Comparison of ENCODE assay signal across 9 cellular contexts in the genomic region with DNA sequence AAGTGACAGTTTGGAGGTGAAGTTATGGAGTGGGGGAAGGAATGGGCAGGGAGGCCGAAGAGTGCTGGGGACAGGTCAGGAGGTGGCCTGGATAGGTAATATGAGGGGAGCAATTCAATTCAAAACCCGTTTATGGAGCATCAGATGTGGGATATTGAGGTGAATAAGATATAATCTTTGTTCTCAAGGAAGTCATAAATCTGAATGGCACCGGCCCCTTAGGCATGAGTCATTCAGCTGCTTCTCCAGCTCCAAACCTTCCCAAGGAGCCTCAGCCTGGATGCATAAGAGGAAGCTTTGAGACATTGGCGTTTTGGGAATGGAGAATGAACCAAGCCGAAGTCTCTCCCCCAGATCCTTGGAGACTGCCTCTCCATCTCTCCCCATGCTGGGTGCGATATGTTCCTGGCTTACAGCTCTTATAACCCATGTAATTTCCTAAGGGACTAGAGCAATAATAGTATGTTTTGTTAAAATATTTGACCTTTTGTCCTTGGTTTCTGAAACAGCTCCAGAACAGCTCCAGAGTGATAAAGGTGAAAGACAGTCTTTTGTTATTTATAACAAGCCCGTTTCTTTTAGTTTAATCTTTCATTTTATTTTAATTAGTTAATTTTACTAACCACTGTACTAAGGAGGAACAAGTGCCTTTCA. TPM values are rescaled to one million over a fixed set of nuclear protein-coding genes. Genes with fewer than 3 reads are reported as not detected.
DNase-seq lines count a peak whose midpoint lies in the region; ATAC-seq, FAIRE-seq and TF ChIP-seq lines count a peak whose summit lies in the region.
"Had no signal": no experiment of that assay in that cellular context is flagged by ENCODE, and none has a peak within 500 bp of the region (broad histone marks: within the 10 kb centered on the region; RNA-seq: fewer than 3 reads in every experiment).

No MANE protein-coding gene starts in this region.

- H3K27ac ChIP-seq in GM12878 (ENCODE audit: control insufficient read depth, insufficient read depth) (no peak overlapping the region), mesendoderm (ENCODE audit: low read depth, low read length) (no peak overlapping the region), Peyer's patch (peak overlapping the region in 2 of 4 donors; percentile 23 to 28)

- peaks cover 10% of the 10 kb centered on the region for H3K36me3 Mint-ChIP-seq in HFFc6 (ENCODE audit: low read depth)
- peaks cover 3% of the 10 kb centered on the region for H3K36me3 Mint-ChIP-seq in activated T-cell treated with anti-CD3 and anti-CD28 coated beads, Interleukin-2, amount 50 U/mL, for 4 hours (ENCODE audit: insufficient read depth)

- H3K9ac ChIP-seq in GM12878 (ENCODE audit: control insufficient read depth, insufficient read depth, low read length) (no peak overlapping the region), mesendoderm (ENCODE audit: low read length) (no peak overlapping the region)

- H4K8ac ChIP-seq in mesendoderm (ENCODE audit: low read depth, low read length) = no peak overlapping the region

- H4K5ac ChIP-seq in mesendoderm (ENCODE audit: low read length) = no peak overlapping the region

- RAD21 ChIA-PET in GM12878 (lab: Charles Lee; ENCODE audit: unreplicated experiment) = interaction anchor here (1.3 kb wide), 2 partner anchors 43 to 83 kb away, joined by 3 to 7 read pairs; partner anchors contain the start of gene PSMC3IP

- FAIRE-seq in GM12878 (lab: Jason Lieb, UNC) = no peak

- peak overlapping the region; percentile 25 for H3K4me3 Mint-ChIP-seq in HFFc6
- H3K4me3 Mint-ChIP-seq in activated T-cell treated with anti-CD3 and anti-CD28 coated beads, Interleukin-2, amount 50 U/mL, for 4 hours = no peak overlapping the region

- no peak overlapping the region for H2AK5ac ChIP-seq in mesendoderm (ENCODE audit: low read length)

- H3K56ac ChIP-seq in mesendoderm (ENCODE audit: low read length) = peak overlapping the region; percentile 28

- CTCF ChIA-PET in GM12878 (lab: Yijun Ruan, JAX) = interaction anchor here (1.2 to 4.2 kb wide), 6 partner anchors 12 to 82 kb away, joined by 4 to 27 read pairs (median 6); partner anchors contain the start of gene PSMC3IP

- no peak overlapping the region for H2BK5ac ChIP-seq in mesendoderm (ENCODE audit: low read length)

- H3K4ac ChIP-seq in mesendoderm (ENCODE audit: low read depth, low read length) = no peak overlapping the region

- H3K79me2 ChIP-seq in GM12878 (ENCODE audit: control insufficient read depth, insufficient read depth, low read length) = peaks cover 3% of the 10 kb centered on the region; the same call in 1 of the 2 replicates
- H3K79me2 ChIP-seq in mesendoderm (ENCODE audit: control insufficient read depth, insufficient read depth, low read length) = no peaks in the 10 kb centered on the region

- peaks cover 26% of the 10 kb centered on the region for H3K4me1 ChIP-seq in GM12878 (ENCODE audit: control insufficient read depth, insufficient read depth, low read length)
- H3K4me1 ChIP-seq in mesendoderm (ENCODE audit: control insufficient read depth, low read depth, low read length) = peaks cover 5% of the 10 kb centered on the region
- H3K4me1 ChIP-seq in Peyer's patch = peaks cover 0 to 27% (median 4%) of the 10 kb centered on the region in 4 donors

- DNase-seq in ACHN = peak; percentile 76
- peak; percentile 74 for DNase-seq in HFFc6
- no peak for DNase-seq in GM12878 (ENCODE audit: low read depth, low spot score)
- peak; percentile 21 for DNase-seq in mesendoderm
- DNase-seq in activated T-cell treated with anti-CD3 and anti-CD28 coated beads, Interleukin-2, amount 50 U/mL, for 4 hours = no peak
- DNase-seq in Peyer's patch = no peak

- no peak overlapping the region for H2BK15ac ChIP-seq in mesendoderm (replicated peaks; ENCODE audit: low read depth)

- TF ChIP-seq POLR2A in GM12878 (IDR thresholded peaks at IDR 0.05; ENCODE audit: low read depth, low read length) = no peak
- no peak for TF ChIP-seq POLR2A in Peyer's patch (IDR thresholded peaks at IDR 0.05)

- BruUV-seq in GM12878 (replicated peaks; lab: Mats Ljungman, UMichigan) = no TSS peak

- no peak for TF ChIP-seq RAD21 in GM12878 (IDR thresholded peaks at IDR 0.05; ENCODE audit: insufficient read depth, low read depth, low read length)

- H3K9me3 ChIP-seq in GM12878 (replicated peaks; ENCODE audit: control insufficient read depth, insufficient read depth, low read length) = no peaks in the 10 kb centered on the region
- no peaks in the 10 kb centered on the region for H3K9me3 ChIP-seq in Peyer's patch
- H3K9me3 ChIP-seq: right atrium auricular region had no signal

- no peaks in the 10 kb centered on the region for H3K27me3 Mint-ChIP-seq in HFFc6 (ENCODE audit: insufficient read depth)
- H3K27me3 Mint-ChIP-seq in activated T-cell treated with anti-CD3 and anti-CD28 coated beads, Interleukin-2, amount 50 U/mL, for 4 hours (ENCODE audit: low read depth) = peaks cover 2% of the 10 kb centered on the region

- H3K36me3 ChIP-seq in GM12878 (ENCODE audit: control insufficient read depth in 2 of 2, insufficient read depth in 2 of 2, low read length in 1 of 2) (no peaks in the 10 kb centered on the region; a peak in 1 of 4 replicates), mesendoderm (ENCODE audit: control insufficient read depth, insufficient read depth, low read length) (no peaks in the 10 kb centered on the region), Peyer's patch (no peaks in the 10 kb centered on the region)

- in situ Hi-C loops in ACHN (cut with HindIII; ENCODE audit: low pct_ligation_motif_present, low pct_unique_long_range_greater_than_20kb, low sequenced_read_pairs) (no loop called here), GM12878 (cut with MboI) (no loop called here)

- peaks cover 3% of the 10 kb centered on the region for H3K79me1 ChIP-seq in mesendoderm (ENCODE audit: low read length)

- H3K18ac ChIP-seq in mesendoderm (ENCODE audit: low read length) = no peak overlapping the region

- intact Hi-C loops in GM12878 (cut with micrococcal nuclease; ENCODE audit: unreplicated experiment) = no loop called here

- peaks cover 46% of the 10 kb centered on the region for H3K4me1 Mint-ChIP-seq in HFFc6 (ENCODE audit: low read depth)
- peaks cover 22% of the 10 kb centered on the region for H3K4me1 Mint-ChIP-seq in activated T-cell treated with anti-CD3 and anti-CD28 coated beads, Interleukin-2, amount 50 U/mL, for 4 hours (ENCODE audit: low read depth)

- no peak for TF ChIP-seq CTCF in HFFc6 (IDR thresholded peaks at IDR 0.05)
- TF ChIP-seq CTCF in GM12878 (IDR thresholded peaks at IDR 0.05 in 2 of 3, conservative IDR thresholded peaks at IDR 0.05 in 1 of 3; ENCODE audit: control insufficient read depth in 2 of 3, extremely low read depth in 1 of 3, insufficient read depth in 1 of 3, low read depth in 3 of 3, low read length in 3 of 3) = no peak
- no peak for TF ChIP-seq CTCF in Peyer's patch (IDR thresholded peaks at IDR 0.05)

- peak overlapping the region; percentile 38 for H3K27ac Mint-ChIP-seq in HFFc6

- ATAC-seq in GM12878 (no peak), HG03039 (IDR thresholded peaks at IDR 0.05; ENCODE audit: unreplicated experiment) (no peak), GM21825 (IDR thresholded peaks at IDR 0.05; ENCODE audit: unreplicated experiment) (no peak)
- no peak for ATAC-seq in activated T-cell treated with anti-CD3 and anti-CD28 coated beads, Interleukin-2, amount 50 U/mL, for 4 hours

- H3K27me3 ChIP-seq in GM12878 (replicated peaks in 1 of 2; ENCODE audit: control insufficient read depth in 2 of 2, insufficient read depth in 2 of 2, low read length in 1 of 2) (no peaks in the 10 kb centered on the region), mesendoderm (ENCODE audit: insufficient read depth, low read length, poor library complexity) (no peaks in the 10 kb centered on the region), Peyer's patch (no peaks in the 10 kb centered on the region)
- H3K27me3 ChIP-seq: right atrium auricular region had no signal

- no peak overlapping the region for H2AFZ ChIP-seq in GM12878 (ENCODE audit: control insufficient read depth, low read depth, low read length)

- 69% methylated on average over 7 of the region's 7 CpGs for WGBS in GM12878 (ENCODE audit: insufficient coverage, insufficient replicate concordance, low lambda C conversion rate, missing lambda C conversion rate)
- no CpG with 5 or more reads among the region's 7 CpGs for whole genome bisulfite sequencing in mesendoderm (ENCODE audit: extremely low coverage, insufficient coverage, low lambda C conversion rate)

- H4K20me1 ChIP-seq in GM12878 (ENCODE audit: control insufficient read depth, insufficient read depth) = no peaks in the 10 kb centered on the region

- TF ChIP-seq EP300 in GM12878 (IDR thresholded peaks at IDR 0.05; ENCODE audit: borderline replicate concordance in 1 of 2, control insufficient read depth in 1 of 2, low read depth in 2 of 2, low read length in 2 of 2) = no peak

- SMC1A ChIA-PET in GM12878 (lab: Charles Lee; ENCODE audit: uncharacterized antibody, unreplicated experiment) = interaction anchor here (1.0 to 1.2 kb wide), 3 partner anchors 10 to 43 kb away, joined by 3 to 4 read pairs (median 4); no protein-coding TSS in a partner anchor

- POLR2A ChIA-PET in GM12878 (lab: Charles Lee) = interaction anchor here (0.8 to 4.9 kb wide), 5 partner anchors 11 to 56 kb away, joined by 3 to 20 read pairs (median 4); no protein-coding TSS in a partner anchor

- H2BK120ac ChIP-seq in mesendoderm (ENCODE audit: low read depth, low read length) = no peak overlapping the region

- H3K23ac ChIP-seq in mesendoderm (ENCODE audit: low read length) = no peak overlapping the region

- H3K9me3 Mint-ChIP-seq in HFFc6 = no peaks in the 10 kb centered on the region
- H3K9me3 Mint-ChIP-seq in activated T-cell treated with anti-CD3 and anti-CD28 coated beads, Interleukin-2, amount 50 U/mL, for 4 hours = no peaks in the 10 kb centered on the region

- H3K4me2 ChIP-seq in GM12878 (ENCODE audit: control insufficient read depth, insufficient read depth) (peak overlapping the region; percentile 50; the same call in 1 of the 2 replicates), mesendoderm (ENCODE audit: low read length) (no peak overlapping the region)

- H3K4me3 ChIP-seq in GM12878 (no peak overlapping the region), mesendoderm (ENCODE audit: low read length) (no peak overlapping the region), Peyer's patch (no peak overlapping the region)
- H3K4me3 ChIP-seq: right atrium auricular region had no signal

RNA-seq across cellular contexts. Expression of gene TUBG2, which starts 1.7 kb away (rescaled TPM):
- total RNA-seq in HFFc6 (2021; fragmentation: NEBNext Ultra II Directional; extraction: Animal tissue kit (Norgen Biotek cat#: 25700)) = 10 to 100 TPM; 15.2 to 17.3 (median 16.9) TPM
- total RNA-seq in GM12878 (2013; cell fraction: nucleolus; rRNA removed) = 44.1 and 46.6 TPM in 2 replicates
- total RNA-seq in GM12878 (2014; rRNA removed) (6.0 and 6.8 TPM in 2 replicates), GM12878 (2014; rRNA removed; fragmentation: Illumina TruSeq; extraction: Trizol) (3.8 and 4.7 TPM in 2 replicates), GM12878 (2021) (7.7 and 9.1 TPM in 2 replicates), Peyer's patch (10 to 100 TPM in 3 of 4 donors, 1 to 10 TPM in 1; 5.6 to 79.2 (median 16.6) TPM)
- polyA plus RNA-seq in GM12878 (2011; ENCODE audit: low read depth) = 8.9 TPM
- polyA plus RNA-seq in GM12878 (2011; rRNA removed) (12.4 and 14.4 TPM in 2 replicates), GM12878 (2014; fragmentation: Illumina TruSeq; extraction: Trizol) (5.8 and 8.8 TPM in 2 replicates), GM12878 (2014; fragmentation: Nextera tagmentation; extraction: Ambion mirVana) (1 to 10 TPM; 1.2 to 1.8 TPM), GM12878 (2014; rRNA removed) (11.3 and 12.5 TPM in 2 replicates), GM12878 (2016; fragmentation: Nextera tagmentation; extraction: Ambion mirVana) (10 to 100 TPM; 11.3 to 11.9 TPM)
- 17.1 and 21.5 TPM in 2 replicates for polyA plus RNA-seq in GM12878 (2011; cell fraction: cytosol; rRNA removed)
- polyA plus RNA-seq in GM12878 (2011; cell fraction: nucleus; rRNA removed) = 71.5 and 76.2 TPM in 2 replicates
- polyA plus RNA-seq in GM12878 (2012) = 15.4 and 17.1 TPM in 2 replicates
- polyA minus RNA-seq in GM12878 (2011; rRNA and poly(A)+ RNA removed) = 5.3 and 8.6 TPM in 2 replicates
- polyA minus RNA-seq in GM12878 (2011; cell fraction: cytosol; rRNA and poly(A)+ RNA removed) = 2.8 and 4.8 TPM in 2 replicates
- polyA minus RNA-seq in GM12878 (2011; cell fraction: nucleus; rRNA and poly(A)+ RNA removed) = 14.5 and 16.8 TPM in 2 replicates
- 6.8 TPM for polyA plus RNA-seq in mesendoderm (2013, experiment 1 of 2)
- 7.1 TPM for polyA plus RNA-seq in mesendoderm (2013, experiment 2 of 2)
- total RNA-seq in activated T-cell treated with anti-CD3 and anti-CD28 coated beads, Interleukin-2, amount 50 U/mL, for 4 hours = 1 to 10 TPM; 5.6 to 7.1 (median 5.9) TPM

RNA-seq across cellular contexts. Expression of gene PLEKHH3, which starts 16.0 kb away (rescaled TPM):
- total RNA-seq in HFFc6 (2021; fragmentation: NEBNext Ultra II Directional; extraction: Animal tissue kit (Norgen Biotek cat#: 25700)) = 10 to 100 TPM; 16.4 to 22.4 (median 19.1) TPM
- 39.3 and 53.5 TPM in 2 replicates for total RNA-seq in GM12878 (2013; cell fraction: nucleolus; rRNA removed)
- total RNA-seq in GM12878 (2014; rRNA removed) (15.8 and 22.3 TPM in 2 replicates), GM12878 (2014; rRNA removed; fragmentation: Illumina TruSeq; extraction: Trizol) (7.0 and 7.8 TPM in 2 replicates), GM12878 (2021) (35.5 and 38.0 TPM in 2 replicates), Peyer's patch (10 to 100 TPM in 2 of 4 donors, 1 to 10 TPM in 2; 3.5 to 14.0 (median 10.8) TPM)
- 6.9 TPM for polyA plus RNA-seq in GM12878 (2011; ENCODE audit: low read depth)
- polyA plus RNA-seq in GM12878 (2011; rRNA removed) (4.0 and 14.0 TPM in 2 replicates), GM12878 (2014; fragmentation: Illumina TruSeq; extraction: Trizol) (1.5 and 3.9 TPM in 2 replicates), GM12878 (2014; fragmentation: Nextera tagmentation; extraction: Ambion mirVana) (1 to 10 TPM in 1 of 2 experiments, under 1 TPM in 1; 0.31 to 2.1 TPM), GM12878 (2014; rRNA removed) (29.5 and 31.3 TPM in 2 replicates), GM12878 (2016; fragmentation: Nextera tagmentation; extraction: Ambion mirVana) (10 to 100 TPM; 10.3 to 11.8 TPM)
- 18.7 and 28.9 TPM in 2 replicates for polyA plus RNA-seq in GM12878 (2011; cell fraction: cytosol; rRNA removed)
- polyA plus RNA-seq in GM12878 (2011; cell fraction: nucleus; rRNA removed) = 87.8 and 125 TPM in 2 replicates
- polyA plus RNA-seq in GM12878 (2012) = 26.0 and 33.7 TPM in 2 replicates
- 4.8 and 17.2 TPM in 2 replicates for polyA minus RNA-seq in GM12878 (2011; rRNA and poly(A)+ RNA removed)
- 17.5 and 20.7 TPM in 2 replicates for polyA minus RNA-seq in GM12878 (2011; cell fraction: cytosol; rRNA and poly(A)+ RNA removed)
- polyA minus RNA-seq in GM12878 (2011; cell fraction: nucleus; rRNA and poly(A)+ RNA removed) = 15.4 and 25.4 TPM in 2 replicates
- polyA plus RNA-seq in mesendoderm (2013, experiment 1 of 2) = 5.1 TPM
- polyA plus RNA-seq in mesendoderm (2013, experiment 2 of 2) = 5.7 TPM
- total RNA-seq in activated T-cell treated with anti-CD3 and anti-CD28 coated beads, Interleukin-2, amount 50 U/mL, for 4 hours = 1 to 10 TPM in 1 of 3 donors, under 1 TPM in 2; 0.56 to 1.2 (median 0.63) TPM

RNA-seq across cellular contexts. Expression of gene CCR10, which starts 20.8 kb away (rescaled TPM):
- 1 to 10 TPM; 1.7 to 2.9 (median 2.2) TPM for total RNA-seq in HFFc6 (2021; fragmentation: NEBNext Ultra II Directional; extraction: Animal tissue kit (Norgen Biotek cat#: 25700))
- 7.4 TPM in 2 replicates for total RNA-seq in GM12878 (2013; cell fraction: nucleolus; rRNA removed)
- total RNA-seq in GM12878 (2014; rRNA removed) (25.2 and 34.2 TPM in 2 replicates), GM12878 (2014; rRNA removed; fragmentation: Illumina TruSeq; extraction: Trizol) (1.7 and 2.3 TPM in 2 replicates), GM12878 (2021) (54.0 and 61.3 TPM in 2 replicates), Peyer's patch (1 to 10 TPM in 1 of 4 donors, under 1 TPM in 1, not detected in 2; 0.40 to 2.8 TPM)
- polyA plus RNA-seq in GM12878 (2011; ENCODE audit: low read depth) = 6.0 TPM
- polyA plus RNA-seq in GM12878 (2011; rRNA removed) (1.7 and 2.6 TPM in 2 replicates), GM12878 (2014; fragmentation: Illumina TruSeq; extraction: Trizol) (0.22 and 0.82 TPM in 2 replicates), GM12878 (2014; fragmentation: Nextera tagmentation; extraction: Ambion mirVana) (under 1 TPM; 0.05 to 0.27 TPM), GM12878 (2014; rRNA removed) (21.0 and 30.9 TPM in 2 replicates), GM12878 (2016; fragmentation: Nextera tagmentation; extraction: Ambion mirVana) (10 to 100 TPM; 60.3 to 63.6 TPM)
- polyA plus RNA-seq in GM12878 (2011; cell fraction: cytosol; rRNA removed) = 7.5 and 12.9 TPM in 2 replicates
- 18.7 and 23.8 TPM in 2 replicates for polyA plus RNA-seq in GM12878 (2011; cell fraction: nucleus; rRNA removed)
- polyA plus RNA-seq in GM12878 (2012) = 20.8 and 43.4 TPM in 2 replicates
- polyA minus RNA-seq in GM12878 (2011; rRNA and poly(A)+ RNA removed) = 2.6 and 3.8 TPM in 2 replicates
- polyA minus RNA-seq in GM12878 (2011; cell fraction: cytosol; rRNA and poly(A)+ RNA removed) = 7.2 and 10.8 TPM in 2 replicates
- polyA minus RNA-seq in GM12878 (2011; cell fraction: nucleus; rRNA and poly(A)+ RNA removed) = 7.9 and 15.9 TPM in 2 replicates
- polyA plus RNA-seq in mesendoderm (2013, experiment 1 of 2) = 0.08 TPM
- polyA plus RNA-seq in mesendoderm (2013, experiment 2 of 2) = 0.21 TPM
- total RNA-seq in activated T-cell treated with anti-CD3 and anti-CD28 coated beads, Interleukin-2, amount 50 U/mL, for 4 hours = under 1 TPM; 0.25 to 0.43 (median 0.32) TPM

RNA-seq across cellular contexts. Expression of gene CNTNAP1, which starts 21.5 kb away (rescaled TPM):
- 10 to 100 TPM; 26.0 to 43.7 (median 37.7) TPM for total RNA-seq in HFFc6 (2021; fragmentation: NEBNext Ultra II Directional; extraction: Animal tissue kit (Norgen Biotek cat#: 25700))
- total RNA-seq in GM12878 (2013; cell fraction: nucleolus; rRNA removed) = 57.8 and 68.0 TPM in 2 replicates
- total RNA-seq in GM12878 (2014; rRNA removed) = 11.1 and 12.9 TPM in 2 replicates
- total RNA-seq in GM12878 (2014; rRNA removed; fragmentation: Illumina TruSeq; extraction: Trizol) = 7.4 and 8.0 TPM in 2 replicates
- 26.0 and 29.9 TPM in 2 replicates for total RNA-seq in GM12878 (2021)
- polyA plus RNA-seq in GM12878 (2011; ENCODE audit: low read depth) = 10.6 TPM
- 10.2 and 19.6 TPM in 2 replicates for polyA plus RNA-seq in GM12878 (2011; rRNA removed)
- polyA plus RNA-seq in GM12878 (2011; cell fraction: cytosol; rRNA removed) = 26.2 and 27.3 TPM in 2 replicates
- polyA plus RNA-seq in GM12878 (2011; cell fraction: nucleus; rRNA removed) = 194 and 207 TPM in 2 replicates
- 22.3 and 24.4 TPM in 2 replicates for polyA plus RNA-seq in GM12878 (2012)
- polyA plus RNA-seq in GM12878 (2014; fragmentation: Illumina TruSeq; extraction: Trizol) = 10.6 and 14.1 TPM in 2 replicates
- polyA plus RNA-seq in GM12878 (2014; fragmentation: Nextera tagmentation; extraction: Ambion mirVana) = 1 to 10 TPM in 1 of 2 experiments, under 1 TPM in 1; 0.95 to 1.9 TPM
- polyA plus RNA-seq in GM12878 (2014; rRNA removed) = 22.0 and 26.6 TPM in 2 replicates
- 1 to 10 TPM; 2.5 to 2.7 TPM for polyA plus RNA-seq in GM12878 (2016; fragmentation: Nextera tagmentation; extraction: Ambion mirVana)
- 12.7 and 16.8 TPM in 2 replicates for polyA minus RNA-seq in GM12878 (2011; rRNA and poly(A)+ RNA removed)
- polyA minus RNA-seq in GM12878 (2011; cell fraction: cytosol; rRNA and poly(A)+ RNA removed) = 11.6 and 12.4 TPM in 2 replicates
- 20.2 and 29.2 TPM in 2 replicates for polyA minus RNA-seq in GM12878 (2011; cell fraction: nucleus; rRNA and poly(A)+ RNA removed)
- 0.32 TPM for polyA plus RNA-seq in mesendoderm (2013, experiment 1 of 2)
- 0.27 TPM for polyA plus RNA-seq in mesendoderm (2013, experiment 2 of 2)
- total RNA-seq in activated T-cell treated with anti-CD3 and anti-CD28 coated beads, Interleukin-2, amount 50 U/mL, for 4 hours = 1 to 10 TPM in 1 of 3 donors, under 1 TPM in 2; 0.73 to 1.3 (median 0.79) TPM
- total RNA-seq in Peyer's patch = 1 to 10 TPM in 3 of 4 donors, under 1 TPM in 1; 0.35 to 5.0 (median 1.3) TPM

RNA-seq across cellular contexts. Expression of gene TUBG1, which starts 51.3 kb away (rescaled TPM):
- total RNA-seq in HFFc6 (2021; fragmentation: NEBNext Ultra II Directional; extraction: Animal tissue kit (Norgen Biotek cat#: 25700)) = 100 to 1,000 TPM in 5 of 6 experiments, 10 to 100 TPM in 1; 85.5 to 127 (median 112) TPM
- total RNA-seq in GM12878 (2013; cell fraction: nucleolus; rRNA removed) = 26.5 and 30.5 TPM in 2 replicates
- 103 and 115 TPM in 2 replicates for total RNA-seq in GM12878 (2014; rRNA removed)
- total RNA-seq in GM12878 (2014; rRNA removed; fragmentation: Illumina TruSeq; extraction: Trizol) = 58.3 and 69.9 TPM in 2 replicates
- 120 and 126 TPM in 2 replicates for total RNA-seq in GM12878 (2021)
- polyA plus RNA-seq in GM12878 (2011; ENCODE audit: low read depth) = 28.3 TPM
- 25.8 and 43.3 TPM in 2 replicates for polyA plus RNA-seq in GM12878 (2011; rRNA removed)
- 142 and 147 TPM in 2 replicates for polyA plus RNA-seq in GM12878 (2011; cell fraction: cytosol; rRNA removed)
- 149 and 194 TPM in 2 replicates for polyA plus RNA-seq in GM12878 (2011; cell fraction: nucleus; rRNA removed)
- polyA plus RNA-seq in GM12878 (2012) = 57.3 and 80.6 TPM in 2 replicates
- polyA plus RNA-seq in GM12878 (2014; fragmentation: Illumina TruSeq; extraction: Trizol) = 66.1 and 121 TPM in 2 replicates
- polyA plus RNA-seq in GM12878 (2014; fragmentation: Nextera tagmentation; extraction: Ambion mirVana) = 10 to 100 TPM; 40.0 to 40.3 TPM
- 100.0 and 110 TPM in 2 replicates for polyA plus RNA-seq in GM12878 (2014; rRNA removed)
- polyA plus RNA-seq in GM12878 (2016; fragmentation: Nextera tagmentation; extraction: Ambion mirVana) = 100 to 1,000 TPM; 216 to 256 TPM
- polyA minus RNA-seq in GM12878 (2011; rRNA and poly(A)+ RNA removed) = 77.2 and 106 TPM in 2 replicates
- polyA minus RNA-seq in GM12878 (2011; cell fraction: cytosol; rRNA and poly(A)+ RNA removed) = 46.4 and 58.0 TPM in 2 replicates
- polyA minus RNA-seq in GM12878 (2011; cell fraction: nucleus; rRNA and poly(A)+ RNA removed) = 31.6 and 58.6 TPM in 2 replicates
- polyA plus RNA-seq in mesendoderm (2013, experiment 1 of 2) = 75.5 TPM
- polyA plus RNA-seq in mesendoderm (2013, experiment 2 of 2) = 75.7 TPM
- 100 to 1,000 TPM in 1 of 3 donors, 10 to 100 TPM in 2; 91.7 to 103 (median 93.7) TPM for total RNA-seq in activated T-cell treated with anti-CD3 and anti-CD28 coated beads, Interleukin-2, amount 50 U/mL, for 4 hours
- total RNA-seq in Peyer's patch = 10 to 100 TPM; 19.8 to 64.4 (median 37.9) TPM

Comparison
In these comparisons a context has a peak if more than half of its experiments do, and no peak if none do; other contexts are left out.
1. DNase-seq: peak in ACHN (single experiment), HFFc6 (single experiment) and mesendoderm (single experiment); none in GM12878 (single experiment), activated T-cell treated with anti-CD3 and anti-CD28 coated beads, Interleukin-2, amount 50 U/mL, for 4 hours (single experiment) and Peyer's patch (0 of 3).